29 cellular contexts compared by ENCODE assay signal in the genomic region with DNA sequence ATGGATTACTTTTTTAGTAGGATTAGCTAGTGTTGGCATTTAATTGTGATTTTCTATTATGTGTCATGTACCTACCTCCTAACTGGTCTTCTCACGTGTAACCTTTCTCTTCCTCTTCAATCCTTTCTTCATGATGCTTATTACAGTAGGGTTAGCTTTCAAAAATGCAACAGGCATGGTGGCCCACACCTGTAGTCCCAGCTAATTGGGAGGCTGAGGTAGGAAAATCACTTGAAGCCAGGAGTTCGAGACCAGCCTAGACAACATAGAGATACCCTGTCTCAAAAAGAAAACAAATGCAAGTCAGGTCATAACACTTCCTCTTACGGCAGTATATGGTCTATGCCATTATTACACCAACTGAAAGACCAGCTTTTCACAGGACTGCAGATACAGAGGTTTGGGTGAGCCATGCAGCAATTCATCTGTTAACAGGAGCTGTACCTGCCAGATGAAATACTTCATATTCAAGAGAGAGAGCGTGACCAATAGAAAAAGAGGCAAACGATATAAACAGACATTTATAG.
DNase-seq lines count a peak whose midpoint lies in the region; ATAC-seq and TF ChIP-seq lines count a peak whose summit lies in the region.
"Had no signal": no experiment of that assay in that cellular context is flagged by ENCODE, and none has a peak within 500 bp of the region (broad histone marks: within the 10 kb centered on the region; RNA-seq: fewer than 3 reads in every experiment).

No MANE protein-coding gene starts in this region.

- H3K4me3 Mint-ChIP-seq in osteocyte (ENCODE audit: unreplicated experiment) = no peak overlapping the region
- H3K4me3 Mint-ChIP-seq: activated CD4-positive, alpha-beta T cell treated with anti-CD3 and anti-CD28 coated beads for 36 hours; stimulated activated naive CD8-positive, alpha-beta T cell treated with anti-CD3 and anti-CD28 coated beads, Interleukin-15, amount 100 ng/mL, for 72 hours had no signal

- ATAC-seq in HG02759 (IDR thresholded peaks at IDR 0.05; ENCODE audit: unreplicated experiment) = no peak
- ATAC-seq: activated CD4-positive, alpha-beta T cell treated with anti-CD3 and anti-CD28 coated beads for 36 hours; body of pancreas; HCT116; Right ventricle myocardium inferior; stimulated activated naive CD8-positive, alpha-beta T cell treated with anti-CD3 and anti-CD28 coated beads, Interleukin-15, amount 100 ng/mL, for 72 hours had no signal

- peak overlapping the region in 8 of 11 experiments; percentile 40 to 81 (median 70); a peak in 14 of 22 replicates for H3K4me2 ChIP-seq in BLaER1 treated with 17β-estradiol and CSF1 and Interleukin-3, amounts not matched to agents 10 nM and 100 nM
- H3K4me2 ChIP-seq: PC-9 had no signal

- intact Hi-C loops in testis (cut with DNase I; ENCODE audit: low total_unique reads) = no loop called here

- no peak for TF ChIP-seq POLR2A in testis (IDR thresholded peaks at IDR 0.05)

- in situ Hi-C loops in KBM-7 (cut with MboI; ENCODE audit: low pct_unique_long_range_greater_than_20kb, low sequenced_read_pairs) (no loop called here), brain microvascular endothelial cell (cut with HindIII; ENCODE audit: low pct_ligation_motif_present, low sequenced_read_pairs) (no loop called here)

- no peaks in the 10 kb centered on the region for H3K4me1 Mint-ChIP-seq in osteocyte (ENCODE audit: unreplicated experiment)
- H3K4me1 Mint-ChIP-seq: activated CD4-positive, alpha-beta T cell treated with anti-CD3 and anti-CD28 coated beads for 36 hours had no signal

- H3K27ac Mint-ChIP-seq in osteocyte (ENCODE audit: unreplicated experiment) = peak overlapping the region; percentile 42
- H3K27ac Mint-ChIP-seq: activated CD4-positive, alpha-beta T cell treated with anti-CD3 and anti-CD28 coated beads for 36 hours had no signal

- H3K9ac ChIP-seq in BLaER1 treated with 17β-estradiol and CSF1 and Interleukin-3, amounts not matched to agents 10 nM and 100 nM = no peak overlapping the region

- no peaks in the 10 kb centered on the region for H3K9me3 ChIP-seq in BLaER1 treated with 17β-estradiol and CSF1 and Interleukin-3, amounts not matched to agents 10 nM and 100 nM (replicated peaks in 1 of 11)
- H3K9me3 ChIP-seq in testis = no peaks in the 10 kb centered on the region
- H3K9me3 ChIP-seq: BE2C, body of pancreas, psoas muscle, thyroid gland had no signal

- peaks cover 12% of the 10 kb centered on the region for H3K36me3 Mint-ChIP-seq in osteocyte (ENCODE audit: unreplicated experiment)

- 80 to 85% methylated on average over 5 of the region's 5 CpGs for WGBS in testis, 2 donors

- TF ChIP-seq CTCF in brain microvascular endothelial cell (IDR thresholded peaks at IDR 0.05; ENCODE audit: low read depth, low read length, missing control alignments) (no peak), osteocyte (IDR thresholded peaks at IDR 0.05) (no peak), testis (IDR thresholded peaks at IDR 0.05) (no peak)

- H3K4me3 ChIP-seq in BLaER1 treated with 17β-estradiol and CSF1 and Interleukin-3, amounts not matched to agents 10 nM and 100 nM = no peak overlapping the region
- H3K4me3 ChIP-seq in brain microvascular endothelial cell (ENCODE audit: low read depth, low read length) = no peak overlapping the region
- no peak overlapping the region for H3K4me3 ChIP-seq in testis
- H3K4me3 ChIP-seq: body of pancreas, PC-9, psoas muscle, thyroid gland had no signal

- peaks cover 0 to 26% (median 22%) of the 10 kb centered on the region in 10 experiments; a peak in 17 of 20 replicates for H3K4me1 ChIP-seq in BLaER1 treated with 17β-estradiol and CSF1 and Interleukin-3, amounts not matched to agents 10 nM and 100 nM
- H3K4me1 ChIP-seq in testis = no peaks in the 10 kb centered on the region
- H3K4me1 ChIP-seq: BE2C, body of pancreas had no signal

- peaks cover 0 to 37% (median 7%) of the 10 kb centered on the region in 11 experiments; a peak in 10 of 22 replicates for H4K20me1 ChIP-seq in BLaER1 treated with 17β-estradiol and CSF1 and Interleukin-3, amounts not matched to agents 10 nM and 100 nM

- no peaks in the 10 kb centered on the region for H3K9me3 Mint-ChIP-seq in osteocyte (ENCODE audit: unreplicated experiment)
- H3K9me3 Mint-ChIP-seq: stimulated activated naive CD8-positive, alpha-beta T cell treated with anti-CD3 and anti-CD28 coated beads, Interleukin-15, amount 100 ng/mL, for 72 hours had no signal

- peaks cover 29 to 85% (median 60%) of the 10 kb centered on the region in 11 experiments for H3K36me3 ChIP-seq in BLaER1 treated with 17β-estradiol and CSF1 and Interleukin-3, amounts not matched to agents 10 nM and 100 nM
- H3K36me3 ChIP-seq in brain microvascular endothelial cell (replicated peaks) (peaks cover 1% of the 10 kb centered on the region), testis (ENCODE audit: low read depth, missing control alignments) (no peaks in the 10 kb centered on the region)
- H3K36me3 ChIP-seq: thyroid gland had no signal

- peak; percentile 27 for DNase-seq in KBM-7
- no peak for DNase-seq in brain microvascular endothelial cell
- DNase-seq in osteocyte (ENCODE audit: extremely low spot score, unreplicated experiment) = no peak
- no peak for DNase-seq in NCI-H226
- DNase-seq in testis = no peak
- no peak for DNase-seq in GM19240 (ENCODE audit: insufficient read length, low spot score)
- DNase-seq: activated CD4-positive, alpha-beta T cell treated with anti-CD3 and anti-CD28 coated beads for 36 hours; activated CD8-positive, alpha-beta memory T cell treated with anti-CD3 and anti-CD28 coated beads for 24 hours; activated gamma-delta T cell; activated T-cell treated with anti-CD3 and anti-CD28 coated beads, Interleukin-2, amount 50 U/mL, for 1 hour; BE2C; body of pancreas; cerebellar nuclear complex; COR-L47; DMS53; head of caudate nucleus; NCI-H1092; NCI-H187; NCI-H2171; PC-9; psoas muscle; stimulated activated naive CD8-positive, alpha-beta T cell treated with anti-CD3 and anti-CD28 coated beads, Interleukin-15, amount 100 ng/mL, for 72 hours; T-helper 2 cell; thyroid gland had no signal

- H3K27ac ChIP-seq in BLaER1 treated with 17β-estradiol and CSF1 and Interleukin-3, amounts not matched to agents 10 nM and 100 nM = peak overlapping the region in 2 of 11 experiments; percentile 4 to 17; a peak in 2 of 22 replicates
- H3K27ac ChIP-seq in brain microvascular endothelial cell (peak overlapping the region; percentile 70), testis (no peak overlapping the region)
- H3K27ac ChIP-seq: body of pancreas, HL-60, PC-9, psoas muscle had no signal

- H3K27me3 ChIP-seq in BLaER1 treated with 17β-estradiol and CSF1 and Interleukin-3, amounts not matched to agents 10 nM and 100 nM = no peaks in the 10 kb centered on the region
- H3K27me3 ChIP-seq in brain microvascular endothelial cell (replicated peaks) (no peaks in the 10 kb centered on the region), testis (no peaks in the 10 kb centered on the region)
- H3K27me3 ChIP-seq: BE2C, body of pancreas, thyroid gland had no signal

- H3K27me3 Mint-ChIP-seq in osteocyte (ENCODE audit: unreplicated experiment) = no peaks in the 10 kb centered on the region
- H3K27me3 Mint-ChIP-seq: activated CD4-positive, alpha-beta T cell treated with anti-CD3 and anti-CD28 coated beads for 36 hours; stimulated activated naive CD8-positive, alpha-beta T cell treated with anti-CD3 and anti-CD28 coated beads, Interleukin-15, amount 100 ng/mL, for 72 hours had no signal
